23 cellular contexts compared by ENCODE assay signal in genomic region chr1:15444476-15445389, GRCh38. TPM values are rescaled to one million over a fixed set of nuclear protein-coding genes. Genes with fewer than 3 reads are reported as not detected.
"Had no signal": no experiment of that assay in that cellular context is flagged by ENCODE, and none has a peak within 500 bp of the region (broad histone marks: within the 10 kb centered on the region; RNA-seq: fewer than 3 reads in every experiment).

No MANE protein-coding gene starts in this region.

- H3K27ac ChIP-seq: esophagus muscularis mucosa, left lung, WERI-Rb-1 had no signal

- H3K9me3 ChIP-seq: esophagus muscularis mucosa, left lung, mucosa of descending colon had no signal

- DNase-seq: activated CD4-positive, alpha-beta T cell treated with anti-CD3 and anti-CD28 coated beads, Interleukin-2, amount 50 U/mL, for 48 hours; activated CD8-positive, alpha-beta memory T cell treated with anti-CD3 and anti-CD28 coated beads, Interleukin-2, amount 10 ng/mL, durations not matched to agents 7 days and 5 days; activated naive CD4-positive, alpha-beta T cell treated with anti-CD3 and anti-CD28 coated beads for 36 hours; activated T-cell treated with anti-CD3 and anti-CD28 coated beads, Interleukin-2, amount 50 U/mL, for 1 hour; cortex of kidney; effector CD4-positive, alpha-beta T cell; hippocampal formation; kidney; mucosa of descending colon; naive thymus-derived CD4-positive, alpha-beta T cell; nucleus accumbens; small intestine; stimulated activated CD4-positive, alpha-beta T cell treated with anti-CD3 and anti-CD28 coated beads, Interleukin-4, amount 100 ng/mL, for 24 hours; stimulated activated naive CD4-positive, alpha-beta T cell; T-helper 1 cell; trophoblast cell; WERI-Rb-1 had no signal

- H3K27me3 ChIP-seq: esophagus muscularis mucosa had no signal

- H3K4me3 ChIP-seq: esophagus muscularis mucosa, left lung, mucosa of descending colon had no signal

- ATAC-seq: activated CD8-positive, alpha-beta memory T cell treated with anti-CD3 and anti-CD28 coated beads, Interleukin-2, amount 10 ng/mL, durations not matched to agents 7 days and 5 days; left lung; mucosa of descending colon; naive thymus-derived CD4-positive, alpha-beta T cell; right cardiac atrium had no signal

- H3K36me3 ChIP-seq: esophagus muscularis mucosa, left lung, WERI-Rb-1 had no signal

- H3K4me1 ChIP-seq: esophagus muscularis mucosa, left lung had no signal

RNA-seq across cellular contexts. Expression of gene CTRC, which starts 6.5 kb away (rescaled TPM):
- total RNA-seq: activated naive CD4-positive, alpha-beta T cell treated with anti-CD3 and anti-CD28 coated beads for 36 hours; glomerular endothelial cell; mucosa of descending colon had no signal
- polyA plus RNA-seq: naive thymus-derived CD4-positive, alpha-beta T cell; right cardiac atrium had no signal

RNA-seq across cellular contexts. Expression of gene CELA2A, which starts 11.8 kb away (rescaled TPM):
- total RNA-seq: activated CD8-positive, alpha-beta memory T cell treated with anti-CD3 and anti-CD28 coated beads, Interleukin-2, amount 10 ng/mL, durations not matched to agents 7 days and 5 days; activated naive CD4-positive, alpha-beta T cell treated with anti-CD3 and anti-CD28 coated beads for 36 hours; activated T-helper 2 cell treated with anti-CD3 and anti-CD28 coated beads, Interferon-gamma antibody, Interleukin-2, Interleukin-4, amounts not matched to agents 10 μg/mL and 5 μg/mL and 100 μg/mL, durations not matched to agents 14 hours and 24 hours and 36 hours; esophagus muscularis mucosa; glomerular endothelial cell; kidney; left lung; mucosa of descending colon; naive thymus-derived CD4-positive, alpha-beta T cell; progenitor cell of endocrine pancreas; right cardiac atrium had no signal
- polyA plus RNA-seq: naive thymus-derived CD4-positive, alpha-beta T cell; right cardiac atrium had no signal

RNA-seq across cellular contexts. Expression of gene CELA2B, which starts 31.2 kb away (rescaled TPM):
- total RNA-seq: activated CD8-positive, alpha-beta memory T cell treated with anti-CD3 and anti-CD28 coated beads, Interleukin-2, amount 10 ng/mL, durations not matched to agents 7 days and 5 days; activated naive CD4-positive, alpha-beta T cell treated with anti-CD3 and anti-CD28 coated beads for 36 hours; activated T-helper 2 cell treated with anti-CD3 and anti-CD28 coated beads, Interferon-gamma antibody, Interleukin-2, Interleukin-4, amounts not matched to agents 10 μg/mL and 5 μg/mL and 100 μg/mL, durations not matched to agents 14 hours and 24 hours and 36 hours; esophagus muscularis mucosa; glomerular endothelial cell; kidney; mucosa of descending colon; naive thymus-derived CD4-positive, alpha-beta T cell; progenitor cell of endocrine pancreas; right cardiac atrium had no signal
- polyA plus RNA-seq: naive thymus-derived CD4-positive, alpha-beta T cell; right cardiac atrium; small intestine had no signal
